Comparison of ENCODE assay signal across 9 cellular contexts in genomic region chr2:106104332-106105062, GRCh38.
DNase-seq lines count a peak whose midpoint lies in the region; ATAC-seq and TF ChIP-seq lines count a peak whose summit lies in the region.
"Had no signal": no experiment of that assay in that cellular context is flagged by ENCODE, and none has a peak within 500 bp of the region (broad histone marks: within the 10 kb centered on the region; RNA-seq: fewer than 3 reads in every experiment).

No MANE protein-coding gene starts in this region.

- no peak overlapping the region for H3K27ac ChIP-seq in body of pancreas
- H3K27ac ChIP-seq: BLaER1 had no signal

- H3K36me3 Mint-ChIP-seq in immature natural killer cell = peaks cover 6 to 14% (median 13%) of the 10 kb centered on the region in 3 donors

- H3K27me3 Mint-ChIP-seq in immature natural killer cell (ENCODE audit: low read depth in 3 of 3) = peaks cover 0 to 2% (median 0%) of the 10 kb centered on the region in 3 donors

- no peaks in the 10 kb centered on the region for H3K4me1 ChIP-seq in body of pancreas

- peaks cover 0 to 2% of the 10 kb centered on the region in 2 donors for H3K36me3 ChIP-seq in body of pancreas (replicated peaks in 1 of 2; ENCODE audit: insufficient read depth in 1 of 2, low read depth in 2 of 2)

- no peak overlapping the region for H3K4me3 ChIP-seq in body of pancreas
- H3K4me3 ChIP-seq: BLaER1 had no signal

- H3K27me3 ChIP-seq in body of pancreas = no peaks in the 10 kb centered on the region
- H3K27me3 ChIP-seq: BLaER1 had no signal

- H3K27ac Mint-ChIP-seq in immature natural killer cell = no peak overlapping the region

- no peak overlapping the region for H3K4me3 Mint-ChIP-seq in immature natural killer cell

- peak; percentile 37 to 78 (median 44) for DNase-seq in NCI-H1417 (lab: John Stamatoyannopoulos, UW)
- DNase-seq in NCI-H1417 treated with DMSO at 0.1 percent for 48 hours (lab: John Stamatoyannopoulos, UW) = no peak
- DNase-seq in NCI-H146 (lab: John Stamatoyannopoulos, UW) = peak; percentile 69
- peak; percentile 27 for DNase-seq in T1000 (lab: John Stamatoyannopoulos, UW)
- DNase-seq in body of pancreas = peak; percentile 69 to 75 (median 72)
- DNase-seq in immature natural killer cell = peak; percentile 58 to 69 (median 64)
- peak in 2 of 3 donors; percentile 48 to 73 for DNase-seq in stimulated activated CD4-positive, alpha-beta T cell treated with anti-CD3 and anti-CD28 coated beads, Interleukin-12 subunit alpha, Interleukin-12 subunit beta, amount 100 ng/mL, for 48 hours (ENCODE audit: low read depth in 2 of 3, low spot score in 1 of 3)

- H3K9me3 Mint-ChIP-seq in immature natural killer cell = no peaks in the 10 kb centered on the region

- intact Hi-C loops in body of pancreas (cut with DNase I) = loop anchor here (10.0 kb wide), 2 partner anchors 370 to 440 kb away; no protein-coding TSS in a partner anchor

- peaks cover 2 to 5% of the 10 kb centered on the region in 2 donors for H3K4me1 Mint-ChIP-seq in immature natural killer cell

- H3K9me3 ChIP-seq in body of pancreas = no peaks in the 10 kb centered on the region
- H3K9me3 ChIP-seq: BLaER1 had no signal

- peak; percentile 33 for ATAC-seq in HG02610 (IDR thresholded peaks at IDR 0.05; ENCODE audit: unreplicated experiment)
- ATAC-seq in body of pancreas = peak; percentile 62

- TF ChIP-seq POLR2A in body of pancreas (IDR thresholded peaks at IDR 0.05) = no peak

- WGBS in body of pancreas, 2 donors = 33 to 34% methylated on average over 16 of the region's 16 CpGs

- TF ChIP-seq CTCF in body of pancreas (IDR thresholded peaks at IDR 0.05) = peak; percentile 80 to 96 (median 93)
